26 cellular contexts compared by ENCODE assay signal in the genomic region with DNA sequence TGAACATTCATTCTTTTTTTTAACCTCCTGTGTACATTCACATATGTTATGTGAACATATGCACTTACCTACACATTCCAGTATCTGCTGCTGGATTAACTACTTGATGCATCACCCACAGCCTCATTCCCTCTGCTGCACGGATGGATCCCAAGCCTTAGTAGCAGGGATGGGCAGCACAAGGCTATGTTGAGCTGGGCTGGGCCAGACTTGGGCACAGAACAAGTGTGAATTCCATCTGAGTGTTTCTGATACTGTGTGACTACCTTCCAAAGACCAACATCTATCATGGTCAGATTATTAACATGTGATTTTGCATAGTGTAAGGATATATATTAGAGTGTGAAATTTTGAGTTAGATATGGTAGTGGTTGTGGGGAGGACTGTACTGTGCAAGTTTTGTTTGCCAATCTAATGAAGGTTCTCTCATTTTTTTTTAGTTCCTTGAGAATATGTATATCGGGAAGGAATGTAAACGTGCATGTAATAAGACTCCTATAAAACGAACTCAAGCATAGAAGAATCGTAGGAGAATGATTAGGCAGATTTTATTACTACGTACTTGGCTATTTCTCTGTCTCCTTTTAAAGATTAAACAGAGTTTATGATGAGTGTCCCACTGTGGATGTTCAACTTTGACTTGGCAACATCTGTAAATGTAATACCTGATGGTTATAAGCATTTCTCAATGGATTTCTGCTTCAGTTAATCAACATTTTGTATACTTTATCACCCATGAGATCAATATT. TPM values are rescaled to one million over a fixed set of nuclear protein-coding genes. Genes with fewer than 3 reads are reported as not detected.
"Had no signal": no experiment of that assay in that cellular context is flagged by ENCODE, and none has a peak within 500 bp of the region (broad histone marks: within the 10 kb centered on the region; RNA-seq: fewer than 3 reads in every experiment).

No MANE protein-coding gene starts in this region.

- H3K27ac ChIP-seq: epithelial cell of prostate, esophagus squamous epithelium, heart right ventricle, left ventricle myocardium inferior, ovary, prostate gland had no signal

- DNase-seq: activated B cell treated with CpG ODN at 0.5 μM for 24 hours; activated CD4-positive, alpha-beta T cell treated with anti-CD3 and anti-CD28 coated beads, Interleukin-2, amount 50 U/mL, for 1 hour; activated CD8-positive, alpha-beta T cell treated with anti-CD3 and anti-CD28 coated beads for 36 hours; activated gamma-delta T cell treated with Interleukin-2 at 50 U/mL for 16 hours; activated naive CD8-positive, alpha-beta T cell treated with anti-CD3 and anti-CD28 coated beads, Interleukin-2, amount 50 U/mL, for 24 hours; activated T-cell treated with anti-CD3 and anti-CD28 coated beads, Interleukin-2, amount 50 U/mL, for 4 hours; effector CD8-positive, alpha-beta T cell; esophagus squamous epithelium; foreskin melanocyte; heart right ventricle; kidney glomerular epithelial cell; left ventricle myocardium inferior; naive B cell; nephron progenitor cell; ovary; right cardiac atrium; stimulated activated CD4-positive, alpha-beta T cell treated with anti-CD3 and anti-CD28 coated beads, Interleukin-15, amount 100 ng/mL, for 24 hours; stimulated activated CD4-positive, alpha-beta T cell treated with anti-CD3 and anti-CD28 coated beads, Interleukin-2, amount 100 ng/mL, for 24 hours; stimulated activated naive CD4-positive, alpha-beta T cell; T-helper 2 cell; trophoblast cell had no signal

- H3K4me3 ChIP-seq: esophagus squamous epithelium, heart right ventricle, left ventricle myocardium inferior, lung, ovary, prostate gland had no signal

- ATAC-seq: activated CD8-positive, alpha-beta T cell treated with anti-CD3 and anti-CD28 coated beads for 36 hours; activated naive CD8-positive, alpha-beta T cell treated with anti-CD3 and anti-CD28 coated beads, Interleukin-2, amount 50 U/mL, for 24 hours; activated T-cell treated with anti-CD3 and anti-CD28 coated beads, Interleukin-2, amount 50 U/mL, for 4 hours; activated T-helper 17 cell treated with anti-CD3 and anti-CD28 coated beads, Interleukin-2, amount 50 U/mL, for 72 hours; heart right ventricle had no signal

RNA-seq across cellular contexts. Expression of a gene that starts 31.6 kb away (rescaled TPM):
- total RNA-seq: activated B cell treated with CpG ODN at 0.5 μM for 24 hours; activated CD8-positive, alpha-beta T cell treated with anti-CD3 and anti-CD28 coated beads for 36 hours; activated T-cell treated with anti-CD3 and anti-CD28 coated beads, Interleukin-2, amount 50 U/mL, for 4 hours; activated T-helper 17 cell treated with anti-CD3 and anti-CD28 coated beads, Interleukin-2, amount 50 U/mL, for 72 hours; glomerular endothelial cell had no signal
